In the genomic region with DNA sequence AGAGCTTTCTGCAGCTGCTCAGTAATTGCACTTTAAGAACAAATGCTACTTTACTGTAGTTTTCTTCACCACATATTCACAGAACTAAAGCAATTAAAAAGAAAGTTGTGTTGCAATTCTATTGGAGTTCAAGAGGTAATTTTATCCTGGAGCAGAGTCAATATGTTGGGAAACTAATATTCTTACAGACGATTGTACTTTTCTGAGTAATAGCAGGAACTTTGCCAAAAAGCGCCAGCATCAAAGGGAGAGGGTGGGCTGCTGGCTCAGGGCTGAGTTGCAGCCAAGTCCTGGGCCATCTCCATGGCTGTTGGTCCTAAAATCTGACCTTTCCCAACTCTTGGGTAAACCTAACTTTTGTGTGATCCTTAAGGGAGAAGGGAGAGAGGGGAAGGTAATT, we compare ENCODE assay signal across 1 cellular context.
A peak's percentile ranks its signal among the peaks of the same experiment; 100 is the strongest.
TF ChIP-seq lines count a peak whose summit lies in the region.

No MANE protein-coding gene starts in this region.

TF ChIP-seq in HepG2, 621 proteins besides CTCF, POLR2A, EP300 and RAD21 (continued from another document and continues in another):
- TF ChIP-seq, protein P1, sequence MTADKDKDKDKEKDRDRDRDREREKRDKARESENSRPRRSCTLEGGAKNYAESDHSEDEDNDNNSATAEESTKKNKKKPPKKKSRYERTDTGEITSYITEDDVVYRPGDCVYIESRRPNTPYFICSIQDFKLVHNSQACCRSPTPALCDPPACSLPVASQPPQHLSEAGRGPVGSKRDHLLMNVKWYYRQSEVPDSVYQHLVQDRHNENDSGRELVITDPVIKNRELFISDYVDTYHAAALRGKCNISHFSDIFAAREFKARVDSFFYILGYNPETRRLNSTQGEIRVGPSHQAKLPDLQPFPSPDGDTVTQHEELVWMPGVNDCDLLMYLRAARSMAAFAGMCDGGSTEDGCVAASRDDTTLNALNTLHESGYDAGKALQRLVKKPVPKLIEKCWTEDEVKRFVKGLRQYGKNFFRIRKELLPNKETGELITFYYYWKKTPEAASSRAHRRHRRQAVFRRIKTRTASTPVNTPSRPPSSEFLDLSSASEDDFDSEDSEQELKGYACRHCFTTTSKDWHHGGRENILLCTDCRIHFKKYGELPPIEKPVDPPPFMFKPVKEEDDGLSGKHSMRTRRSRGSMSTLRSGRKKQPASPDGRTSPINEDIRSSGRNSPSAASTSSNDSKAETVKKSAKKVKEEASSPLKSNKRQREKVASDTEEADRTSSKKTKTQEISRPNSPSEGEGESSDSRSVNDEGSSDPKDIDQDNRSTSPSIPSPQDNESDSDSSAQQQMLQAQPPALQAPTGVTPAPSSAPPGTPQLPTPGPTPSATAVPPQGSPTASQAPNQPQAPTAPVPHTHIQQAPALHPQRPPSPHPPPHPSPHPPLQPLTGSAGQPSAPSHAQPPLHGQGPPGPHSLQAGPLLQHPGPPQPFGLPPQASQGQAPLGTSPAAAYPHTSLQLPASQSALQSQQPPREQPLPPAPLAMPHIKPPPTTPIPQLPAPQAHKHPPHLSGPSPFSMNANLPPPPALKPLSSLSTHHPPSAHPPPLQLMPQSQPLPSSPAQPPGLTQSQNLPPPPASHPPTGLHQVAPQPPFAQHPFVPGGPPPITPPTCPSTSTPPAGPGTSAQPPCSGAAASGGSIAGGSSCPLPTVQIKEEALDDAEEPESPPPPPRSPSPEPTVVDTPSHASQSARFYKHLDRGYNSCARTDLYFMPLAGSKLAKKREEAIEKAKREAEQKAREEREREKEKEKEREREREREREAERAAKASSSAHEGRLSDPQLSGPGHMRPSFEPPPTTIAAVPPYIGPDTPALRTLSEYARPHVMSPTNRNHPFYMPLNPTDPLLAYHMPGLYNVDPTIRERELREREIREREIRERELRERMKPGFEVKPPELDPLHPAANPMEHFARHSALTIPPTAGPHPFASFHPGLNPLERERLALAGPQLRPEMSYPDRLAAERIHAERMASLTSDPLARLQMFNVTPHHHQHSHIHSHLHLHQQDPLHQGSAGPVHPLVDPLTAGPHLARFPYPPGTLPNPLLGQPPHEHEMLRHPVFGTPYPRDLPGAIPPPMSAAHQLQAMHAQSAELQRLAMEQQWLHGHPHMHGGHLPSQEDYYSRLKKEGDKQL (CRISPR knock-in tag; IDR thresholded peaks at IDR 0.05; ENCODE audit: low read depth): peak; percentile 38; the same call in 1 of the 2 replicates
- TF ChIP-seq RCOR2 (CRISPR knock-in tag; IDR thresholded peaks at IDR 0.05): peak; percentile 65; the same call in 1 of the 2 replicates
- no peak for TF ChIP-seq ZFP62 (CRISPR knock-in tag; IDR thresholded peaks at IDR 0.05)
- peak; percentile 18; the same call in 1 of the 2 replicates for TF ChIP-seq SMC3 (IDR thresholded peaks at IDR 0.05; ENCODE audit: low read length)
- no peak for TF ChIP-seq RORA (CRISPR knock-in tag; IDR thresholded peaks at IDR 0.05)
- TF ChIP-seq, protein P2, sequence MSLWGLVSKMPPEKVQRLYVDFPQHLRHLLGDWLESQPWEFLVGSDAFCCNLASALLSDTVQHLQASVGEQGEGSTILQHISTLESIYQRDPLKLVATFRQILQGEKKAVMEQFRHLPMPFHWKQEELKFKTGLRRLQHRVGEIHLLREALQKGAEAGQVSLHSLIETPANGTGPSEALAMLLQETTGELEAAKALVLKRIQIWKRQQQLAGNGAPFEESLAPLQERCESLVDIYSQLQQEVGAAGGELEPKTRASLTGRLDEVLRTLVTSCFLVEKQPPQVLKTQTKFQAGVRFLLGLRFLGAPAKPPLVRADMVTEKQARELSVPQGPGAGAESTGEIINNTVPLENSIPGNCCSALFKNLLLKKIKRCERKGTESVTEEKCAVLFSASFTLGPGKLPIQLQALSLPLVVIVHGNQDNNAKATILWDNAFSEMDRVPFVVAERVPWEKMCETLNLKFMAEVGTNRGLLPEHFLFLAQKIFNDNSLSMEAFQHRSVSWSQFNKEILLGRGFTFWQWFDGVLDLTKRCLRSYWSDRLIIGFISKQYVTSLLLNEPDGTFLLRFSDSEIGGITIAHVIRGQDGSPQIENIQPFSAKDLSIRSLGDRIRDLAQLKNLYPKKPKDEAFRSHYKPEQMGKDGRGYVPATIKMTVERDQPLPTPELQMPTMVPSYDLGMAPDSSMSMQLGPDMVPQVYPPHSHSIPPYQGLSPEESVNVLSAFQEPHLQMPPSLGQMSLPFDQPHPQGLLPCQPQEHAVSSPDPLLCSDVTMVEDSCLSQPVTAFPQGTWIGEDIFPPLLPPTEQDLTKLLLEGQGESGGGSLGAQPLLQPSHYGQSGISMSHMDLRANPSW (CRISPR knock-in tag; IDR thresholded peaks at IDR 0.05; ENCODE audit: borderline replicate concordance): no peak
- peak; percentile 25; the same call in 1 of the 2 replicates for TF ChIP-seq FOXJ3 (CRISPR knock-in tag; IDR thresholded peaks at IDR 0.05; ENCODE audit: borderline replicate concordance)
- peak; percentile 80 for TF ChIP-seq NR2F6 (IDR thresholded peaks at IDR 0.05)
- peak; percentile 80; the same call in 1 of the 2 replicates for TF ChIP-seq NR2F6 (CRISPR knock-in tag; IDR thresholded peaks at IDR 0.05)
- no peak for TF ChIP-seq HNRNPLL (IDR thresholded peaks at IDR 0.05; ENCODE audit: low read depth, low read length, poor library complexity, severe bottlenecking)
- no peak for TF ChIP-seq SYNCRIP (IDR thresholded peaks at IDR 0.05; ENCODE audit: insufficient read depth, low read depth, low read length)
- peak; percentile 54 for TF ChIP-seq HNF4A (CRISPR knock-in tag; IDR thresholded peaks at IDR 0.05)
- TF ChIP-seq TCF7L2 (IDR thresholded peaks at IDR 0.05; ENCODE audit: low read depth, low read length): peak; percentile 94
- TF ChIP-seq, protein P3, sequence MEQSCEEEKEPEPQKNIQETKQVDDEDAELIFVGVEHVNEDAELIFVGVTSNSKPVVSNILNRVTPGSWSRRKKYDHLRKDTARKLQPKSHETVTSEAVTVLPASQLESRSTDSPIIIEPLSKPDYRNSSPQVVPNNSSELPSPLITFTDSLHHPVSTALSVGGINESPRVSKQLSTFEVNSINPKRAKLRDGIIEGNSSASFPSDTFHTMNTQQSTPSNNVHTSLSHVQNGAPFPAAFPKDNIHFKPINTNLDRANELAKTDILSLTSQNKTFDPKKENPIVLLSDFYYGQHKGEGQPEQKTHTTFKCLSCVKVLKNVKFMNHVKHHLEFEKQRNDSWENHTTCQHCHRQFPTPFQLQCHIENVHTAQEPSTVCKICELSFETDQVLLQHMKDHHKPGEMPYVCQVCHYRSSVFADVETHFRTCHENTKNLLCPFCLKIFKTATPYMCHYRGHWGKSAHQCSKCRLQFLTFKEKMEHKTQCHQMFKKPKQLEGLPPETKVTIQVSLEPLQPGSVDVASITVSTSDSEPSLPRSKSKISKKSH (CRISPR knock-in tag; IDR thresholded peaks at IDR 0.05; ENCODE audit: borderline replicate concordance): no peak
- TF ChIP-seq ZNF354B (CRISPR knock-in tag; IDR thresholded peaks at IDR 0.05): no peak
- no peak for TF ChIP-seq SOX6 (IDR thresholded peaks at IDR 0.05)
- peak; percentile 85 for TF ChIP-seq SOX6 (CRISPR knock-in tag; IDR thresholded peaks at IDR 0.05)
- TF ChIP-seq MED1 (CRISPR knock-in tag; IDR thresholded peaks at IDR 0.05): peak; percentile 35; the same call in 1 of the 2 replicates
- peak; percentile 58 for TF ChIP-seq RARA (CRISPR knock-in tag; IDR thresholded peaks at IDR 0.05)
- TF ChIP-seq SIX1 (CRISPR knock-in tag; IDR thresholded peaks at IDR 0.05; ENCODE audit: borderline replicate concordance): peak; percentile 87; the same call in 1 of the 2 replicates
- TF ChIP-seq ERF (CRISPR knock-in tag; IDR thresholded peaks at IDR 0.05): peak; percentile 44; the same call in 1 of the 2 replicates
- peak; percentile 94 for TF ChIP-seq TCF7 (IDR thresholded peaks at IDR 0.05; ENCODE audit: low read depth)
- TF ChIP-seq SP5 (CRISPR knock-in tag; IDR thresholded peaks at IDR 0.05; ENCODE audit: borderline replicate concordance, low read depth): peak; percentile 82
- TF ChIP-seq, protein P4, sequence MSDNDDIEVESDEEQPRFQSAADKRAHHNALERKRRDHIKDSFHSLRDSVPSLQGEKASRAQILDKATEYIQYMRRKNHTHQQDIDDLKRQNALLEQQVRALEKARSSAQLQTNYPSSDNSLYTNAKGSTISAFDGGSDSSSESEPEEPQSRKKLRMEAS (IDR thresholded peaks at IDR 0.05): no peak
- TF ChIP-seq ZNF235 (CRISPR knock-in tag; IDR thresholded peaks at IDR 0.05; ENCODE audit: borderline replicate concordance): no peak
- no peak for TF ChIP-seq ZNF260 (CRISPR knock-in tag; IDR thresholded peaks at IDR 0.05; ENCODE audit: borderline replicate concordance, low read depth)
- TF ChIP-seq, protein P5, sequence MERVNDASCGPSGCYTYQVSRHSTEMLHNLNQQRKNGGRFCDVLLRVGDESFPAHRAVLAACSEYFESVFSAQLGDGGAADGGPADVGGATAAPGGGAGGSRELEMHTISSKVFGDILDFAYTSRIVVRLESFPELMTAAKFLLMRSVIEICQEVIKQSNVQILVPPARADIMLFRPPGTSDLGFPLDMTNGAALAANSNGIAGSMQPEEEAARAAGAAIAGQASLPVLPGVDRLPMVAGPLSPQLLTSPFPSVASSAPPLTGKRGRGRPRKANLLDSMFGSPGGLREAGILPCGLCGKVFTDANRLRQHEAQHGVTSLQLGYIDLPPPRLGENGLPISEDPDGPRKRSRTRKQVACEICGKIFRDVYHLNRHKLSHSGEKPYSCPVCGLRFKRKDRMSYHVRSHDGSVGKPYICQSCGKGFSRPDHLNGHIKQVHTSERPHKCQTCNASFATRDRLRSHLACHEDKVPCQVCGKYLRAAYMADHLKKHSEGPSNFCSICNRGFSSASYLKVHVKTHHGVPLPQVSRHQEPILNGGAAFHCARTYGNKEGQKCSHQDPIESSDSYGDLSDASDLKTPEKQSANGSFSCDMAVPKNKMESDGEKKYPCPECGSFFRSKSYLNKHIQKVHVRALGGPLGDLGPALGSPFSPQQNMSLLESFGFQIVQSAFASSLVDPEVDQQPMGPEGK (CRISPR knock-in tag; IDR thresholded peaks at IDR 0.05): peak; percentile 39
- TF ChIP-seq ZBTB7B (CRISPR knock-in tag; IDR thresholded peaks at IDR 0.05): peak; percentile 81
- no peak for TF ChIP-seq TRIM24 (CRISPR knock-in tag; IDR thresholded peaks at IDR 0.05)
- no peak for TF ChIP-seq FOXA1 (IDR thresholded peaks at IDR 0.05)
- peak; percentile 83 for TF ChIP-seq FOXA1 (CRISPR knock-in tag; IDR thresholded peaks at IDR 0.05)
- TF ChIP-seq IKZF4 (CRISPR knock-in tag; IDR thresholded peaks at IDR 0.05; ENCODE audit: borderline replicate concordance, low read depth, not compliant biosample characterization): no peak
- peak; percentile 50; the same call in 1 of the 2 replicates for TF ChIP-seq PPARG (CRISPR knock-in tag; conservative IDR thresholded peaks at IDR 0.05)
- TF ChIP-seq HNF4G (IDR thresholded peaks at IDR 0.05; ENCODE audit: borderline replicate concordance, low read depth, low read length): peak; percentile 3; the same call in 1 of the 2 replicates
- TF ChIP-seq HNF4G (CRISPR knock-in tag; IDR thresholded peaks at IDR 0.05; ENCODE audit: borderline replicate concordance, low read depth): no peak
- TF ChIP-seq NRL (CRISPR knock-in tag; IDR thresholded peaks at IDR 0.05; ENCODE audit: borderline replicate concordance): no peak
- peak; percentile 54 for TF ChIP-seq NR2F2 (IDR thresholded peaks at IDR 0.05; ENCODE audit: borderline replicate concordance, low read depth)
- peak; percentile 92; the same call in 1 of the 2 replicates for TF ChIP-seq NCOR1 (IDR thresholded peaks at IDR 0.05; ENCODE audit: borderline replicate concordance, low read length)
- TF ChIP-seq ZNF644 (CRISPR knock-in tag; IDR thresholded peaks at IDR 0.05; ENCODE audit: low read depth): peak; percentile 89
- TF ChIP-seq ZBTB1 (CRISPR knock-in tag; IDR thresholded peaks at IDR 0.05; ENCODE audit: borderline replicate concordance): no peak
- no peak for TF ChIP-seq CREB1 (IDR thresholded peaks at IDR 0.05)
- TF ChIP-seq CREB1 (CRISPR knock-in tag; IDR thresholded peaks at IDR 0.05): peak; percentile 45; the same call in 1 of the 2 replicates
- TF ChIP-seq, protein P6, sequence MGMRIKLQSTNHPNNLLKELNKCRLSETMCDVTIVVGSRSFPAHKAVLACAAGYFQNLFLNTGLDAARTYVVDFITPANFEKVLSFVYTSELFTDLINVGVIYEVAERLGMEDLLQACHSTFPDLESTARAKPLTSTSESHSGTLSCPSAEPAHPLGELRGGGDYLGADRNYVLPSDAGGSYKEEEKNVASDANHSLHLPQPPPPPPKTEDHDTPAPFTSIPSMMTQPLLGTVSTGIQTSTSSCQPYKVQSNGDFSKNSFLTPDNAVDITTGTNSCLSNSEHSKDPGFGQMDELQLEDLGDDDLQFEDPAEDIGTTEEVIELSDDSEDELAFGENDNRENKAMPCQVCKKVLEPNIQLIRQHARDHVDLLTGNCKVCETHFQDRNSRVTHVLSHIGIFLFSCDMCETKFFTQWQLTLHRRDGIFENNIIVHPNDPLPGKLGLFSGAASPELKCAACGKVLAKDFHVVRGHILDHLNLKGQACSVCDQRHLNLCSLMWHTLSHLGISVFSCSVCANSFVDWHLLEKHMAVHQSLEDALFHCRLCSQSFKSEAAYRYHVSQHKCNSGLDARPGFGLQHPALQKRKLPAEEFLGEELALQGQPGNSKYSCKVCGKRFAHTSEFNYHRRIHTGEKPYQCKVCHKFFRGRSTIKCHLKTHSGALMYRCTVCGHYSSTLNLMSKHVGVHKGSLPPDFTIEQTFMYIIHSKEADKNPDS (CRISPR knock-in tag; IDR thresholded peaks at IDR 0.05): peak; percentile 80; the same call in 1 of the 2 replicates
- TF ChIP-seq SALL1 (CRISPR knock-in tag; IDR thresholded peaks at IDR 0.05): peak; percentile 58
- TF ChIP-seq, protein P7, sequence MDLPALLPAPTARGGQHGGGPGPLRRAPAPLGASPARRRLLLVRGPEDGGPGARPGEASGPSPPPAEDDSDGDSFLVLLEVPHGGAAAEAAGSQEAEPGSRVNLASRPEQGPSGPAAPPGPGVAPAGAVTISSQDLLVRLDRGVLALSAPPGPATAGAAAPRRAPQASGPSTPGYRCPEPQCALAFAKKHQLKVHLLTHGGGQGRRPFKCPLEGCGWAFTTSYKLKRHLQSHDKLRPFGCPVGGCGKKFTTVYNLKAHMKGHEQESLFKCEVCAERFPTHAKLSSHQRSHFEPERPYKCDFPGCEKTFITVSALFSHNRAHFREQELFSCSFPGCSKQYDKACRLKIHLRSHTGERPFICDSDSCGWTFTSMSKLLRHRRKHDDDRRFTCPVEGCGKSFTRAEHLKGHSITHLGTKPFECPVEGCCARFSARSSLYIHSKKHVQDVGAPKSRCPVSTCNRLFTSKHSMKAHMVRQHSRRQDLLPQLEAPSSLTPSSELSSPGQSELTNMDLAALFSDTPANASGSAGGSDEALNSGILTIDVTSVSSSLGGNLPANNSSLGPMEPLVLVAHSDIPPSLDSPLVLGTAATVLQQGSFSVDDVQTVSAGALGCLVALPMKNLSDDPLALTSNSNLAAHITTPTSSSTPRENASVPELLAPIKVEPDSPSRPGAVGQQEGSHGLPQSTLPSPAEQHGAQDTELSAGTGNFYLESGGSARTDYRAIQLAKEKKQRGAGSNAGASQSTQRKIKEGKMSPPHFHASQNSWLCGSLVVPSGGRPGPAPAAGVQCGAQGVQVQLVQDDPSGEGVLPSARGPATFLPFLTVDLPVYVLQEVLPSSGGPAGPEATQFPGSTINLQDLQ (CRISPR knock-in tag; IDR thresholded peaks at IDR 0.05): no peak
- no peak for TF ChIP-seq LCORL (IDR thresholded peaks at IDR 0.05)
- TF ChIP-seq LCORL (CRISPR knock-in tag; IDR thresholded peaks at IDR 0.05): 0 out of 2 replicates have a peak, but pooled peaks have one; percentile 58
- TF ChIP-seq ZBTB7A (CRISPR knock-in tag; IDR thresholded peaks at IDR 0.05): no peak
